Comparison of ENCODE assay signal across 8 cellular contexts in the genomic region with DNA sequence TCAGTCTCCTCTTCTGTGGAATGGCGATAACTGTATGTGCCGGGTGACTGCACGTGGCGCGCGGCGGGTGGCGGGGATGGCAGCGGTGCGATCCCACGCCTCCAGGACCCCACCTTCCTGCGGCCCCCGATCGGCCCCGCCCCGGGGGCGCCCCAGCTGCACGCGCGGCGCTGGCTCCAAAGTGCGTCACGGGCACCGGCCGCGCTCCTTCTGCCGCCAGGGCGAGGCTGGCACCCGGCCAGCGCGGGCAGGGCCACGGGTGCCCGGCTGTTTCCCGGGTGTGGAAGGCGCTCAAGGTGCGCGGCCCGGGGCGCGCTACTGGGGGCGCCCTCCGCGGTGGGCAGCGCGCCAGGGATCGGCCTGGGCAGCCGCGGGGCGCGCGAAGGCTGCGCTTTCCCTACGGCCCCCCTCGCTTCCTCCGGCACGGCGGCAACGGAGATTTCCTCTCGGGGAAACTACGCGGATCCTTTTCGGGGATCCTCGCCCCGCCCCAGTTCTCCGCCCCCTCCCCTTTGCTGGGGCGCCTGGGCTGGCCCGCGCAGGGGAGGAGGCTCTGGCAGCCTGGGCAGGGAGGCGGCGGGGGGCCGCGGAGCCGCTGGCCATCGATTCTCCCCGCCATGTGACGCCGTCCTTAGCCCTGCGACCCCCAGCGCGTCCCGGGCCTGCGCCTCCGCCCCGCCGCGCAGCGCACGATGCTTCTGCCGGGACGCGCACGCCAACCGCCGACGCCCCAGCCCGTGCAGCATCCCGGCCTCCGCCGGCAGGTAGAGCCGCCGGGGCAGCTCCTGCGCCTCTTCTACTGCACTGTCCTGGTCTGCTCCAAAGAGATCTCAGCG. TPM values are rescaled to one million over a fixed set of nuclear protein-coding genes. Genes with fewer than 3 reads are reported as not detected.
DNase-seq lines count a peak whose midpoint lies in the region; ATAC-seq lines count a peak whose summit lies in the region.

A gene with protein sequence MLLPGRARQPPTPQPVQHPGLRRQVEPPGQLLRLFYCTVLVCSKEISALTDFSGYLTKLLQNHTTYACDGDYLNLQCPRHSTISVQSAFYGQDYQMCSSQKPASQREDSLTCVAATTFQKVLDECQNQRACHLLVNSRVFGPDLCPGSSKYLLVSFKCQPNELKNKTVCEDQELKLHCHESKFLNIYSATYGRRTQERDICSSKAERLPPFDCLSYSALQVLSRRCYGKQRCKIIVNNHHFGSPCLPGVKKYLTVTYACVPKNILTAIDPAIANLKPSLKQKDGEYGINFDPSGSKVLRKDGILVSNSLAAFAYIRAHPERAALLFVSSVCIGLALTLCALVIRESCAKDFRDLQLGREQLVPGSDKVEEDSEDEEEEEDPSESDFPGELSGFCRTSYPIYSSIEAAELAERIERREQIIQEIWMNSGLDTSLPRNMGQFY (plus strand): TSS at position 545 of the 836 bp plus-strand sequence. CDS start 148 bp downstream, at position 693.

- peak; percentile 73 to 75 for ATAC-seq in activated T-cell treated with anti-CD3 and anti-CD28 coated beads, Interleukin-2, amount 50 U/mL, for 72 hours (replicated peaks in 1 of 2)
- ATAC-seq in esophagus mucosa = peak; percentile 79
- ATAC-seq in HG02970 (IDR thresholded peaks at IDR 0.05; ENCODE audit: low FRiP score, unreplicated experiment) = no peak

- H3K27ac ChIP-seq in muscle layer of duodenum (ENCODE audit: low read length) = peak within 1 kb of the TSS; percentile 87

- no peaks in the 10 kb centered on the region for H3K27me3 ChIP-seq in muscle layer of duodenum (ENCODE audit: low read depth, low read length)

- H3K9me3 Mint-ChIP-seq in activated T-cell treated with anti-CD3 and anti-CD28 coated beads, Interleukin-2, amount 50 U/mL, for 72 hours = peaks cover 0 to 2% of the 10 kb centered on the region in 2 donors

- H3K4me3 ChIP-seq in muscle layer of duodenum (ENCODE audit: low read depth in 1 of 2, low read length in 2 of 2) = peak within 1 kb of the TSS; percentile 72 to 77

- no peaks in the 10 kb centered on the region for H3K9me3 ChIP-seq in muscle layer of duodenum (ENCODE audit: control insufficient read depth in 1 of 2, low read length in 2 of 2)

- H3K4me3 Mint-ChIP-seq in activated T-cell treated with anti-CD3 and anti-CD28 coated beads, Interleukin-2, amount 50 U/mL, for 72 hours = peak within 1 kb of the TSS; percentile 96 to 97

- H3K4me1 ChIP-seq in muscle layer of duodenum (ENCODE audit: control insufficient read depth in 1 of 2, insufficient read depth in 2 of 2, low read length in 2 of 2) = peaks cover 8 to 22% of the 10 kb centered on the region in 2 donors

- peak; percentile 49 for DNase-seq in DMS153 treated with DMSO at 0.1 percent for 48 hours (lab: John Stamatoyannopoulos, UW; ENCODE audit: unreplicated experiment)
- DNase-seq in NCI-H748 treated with DMSO at 0.1 percent for 48 hours (lab: John Stamatoyannopoulos, UW) = peak; percentile 63
- peak; percentile 71 to 78 for DNase-seq in activated T-cell treated with anti-CD3 and anti-CD28 coated beads, Interleukin-2, amount 50 U/mL, for 72 hours
- peak; percentile 49 to 71 for DNase-seq in stimulated activated CD8-positive, alpha-beta memory T cell treated with anti-CD3 and anti-CD28 coated beads, Interleukin-4, amount 100 ng/mL, for 4 hours (ENCODE audit: low read depth in 2 of 2, low spot score in 1 of 2)
- no peak for DNase-seq in HuH-7 (ENCODE audit: low spot score)

- peaks cover 2 to 3% of the 10 kb centered on the region in 2 donors for H3K36me3 Mint-ChIP-seq in activated T-cell treated with anti-CD3 and anti-CD28 coated beads, Interleukin-2, amount 50 U/mL, for 72 hours (ENCODE audit: insufficient read depth in 2 of 2)

- no peaks in the 10 kb centered on the region for H3K27me3 Mint-ChIP-seq in activated T-cell treated with anti-CD3 and anti-CD28 coated beads, Interleukin-2, amount 50 U/mL, for 72 hours (ENCODE audit: low read depth)

- peak within 1 kb of the TSS; percentile 90 for H3K27ac Mint-ChIP-seq in activated T-cell treated with anti-CD3 and anti-CD28 coated beads, Interleukin-2, amount 50 U/mL, for 72 hours

- H3K4me1 Mint-ChIP-seq in activated T-cell treated with anti-CD3 and anti-CD28 coated beads, Interleukin-2, amount 50 U/mL, for 72 hours (ENCODE audit: low read depth) = peaks cover 42% of the 10 kb centered on the region

- H3K36me3 ChIP-seq in muscle layer of duodenum (ENCODE audit: control insufficient read depth in 1 of 2, insufficient read depth in 2 of 2, low read length in 2 of 2) = no peaks in the 10 kb centered on the region

RNA-seq across cellular contexts. Expression of the gene that starts here (rescaled TPM):
- total RNA-seq in activated T-cell treated with anti-CD3 and anti-CD28 coated beads, Interleukin-2, amount 50 U/mL, for 72 hours = 1 to 10 TPM; 8.5 to 8.9 TPM
- total RNA-seq in esophagus mucosa = 23.8 TPM
